Comparison of ENCODE assay signal across 28 cellular contexts in genomic region chr4:7947927-7948326, GRCh38. TPM values are rescaled to one million over a fixed set of nuclear protein-coding genes. Genes with fewer than 3 reads are reported as not detected.
DNase-seq lines count a peak whose midpoint lies in the region; ATAC-seq and TF ChIP-seq lines count a peak whose summit lies in the region.
"Had no signal": no experiment of that assay in that cellular context is flagged by ENCODE, and none has a peak within 500 bp of the region (broad histone marks: within the 10 kb centered on the region; RNA-seq: fewer than 3 reads in every experiment).

No MANE protein-coding gene starts in this region.

- peaks cover 5% of the 10 kb centered on the region for H3K27me3 Mint-ChIP-seq in activated CD4-positive, alpha-beta T cell treated with anti-CD3 and anti-CD28 coated beads for 36 hours
- H3K27me3 Mint-ChIP-seq in CD4-positive, CD25-positive, alpha-beta regulatory T cell, result no peaks in the 10 kb centered on the region
- peaks cover 15% of the 10 kb centered on the region for H3K27me3 Mint-ChIP-seq in activated CD8-positive, alpha-beta T cell treated with anti-CD3 and anti-CD28 coated beads, Interleukin-2, amount 10 ng/mL, durations not matched to agents 7 days and 5 days (ENCODE audit: low read depth)
- H3K27me3 Mint-ChIP-seq in naive thymus-derived CD4-positive, alpha-beta T cell, result peaks cover 0 to 24% (median 7%) of the 10 kb centered on the region in 5 donors

- no peaks in the 10 kb centered on the region for H3K9me3 ChIP-seq in CD4-positive, CD25-positive, alpha-beta regulatory T cell (ENCODE audit: control insufficient read depth in 2 of 2, low read length in 2 of 2)
- peaks cover 0 to 6% (median 0%) of the 10 kb centered on the region in 3 experiments for H3K9me3 ChIP-seq in naive thymus-derived CD4-positive, alpha-beta T cell (ENCODE audit: control insufficient read depth in 2 of 3, low read length in 3 of 3)
- no peaks in the 10 kb centered on the region for H3K9me3 ChIP-seq in stomach
- H3K9me3 ChIP-seq: gastroesophageal sphincter, testis had no signal

- peak overlapping the region; percentile 59 for H3K27ac Mint-ChIP-seq in activated CD4-positive, alpha-beta T cell treated with anti-CD3 and anti-CD28 coated beads for 36 hours
- H3K27ac Mint-ChIP-seq in CD4-positive, CD25-positive, alpha-beta regulatory T cell, result no peak overlapping the region
- H3K27ac Mint-ChIP-seq in activated CD8-positive, alpha-beta T cell treated with anti-CD3 and anti-CD28 coated beads, Interleukin-2, amount 10 ng/mL, durations not matched to agents 7 days and 5 days, result no peak overlapping the region
- peak overlapping the region in 3 of 9 donors; percentile 12 to 39 (median 24) for H3K27ac Mint-ChIP-seq in naive thymus-derived CD4-positive, alpha-beta T cell
- H3K27ac Mint-ChIP-seq: activated CD4-positive, alpha-beta T cell treated with anti-CD3 and anti-CD28 coated beads, Interleukin-2, amount 10 ng/mL, durations not matched to agents 7 days and 5 days; GM23338; naive B cell had no signal

- no peaks in the 10 kb centered on the region for H3K36me3 ChIP-seq in CD4-positive, CD25-positive, alpha-beta regulatory T cell (ENCODE audit: control insufficient read depth, insufficient read depth, low read length)
- H3K36me3 ChIP-seq in naive thymus-derived CD4-positive, alpha-beta T cell (ENCODE audit: control insufficient read depth in 2 of 3, insufficient read depth in 3 of 3, low read length in 3 of 3), result no peaks in the 10 kb centered on the region
- H3K36me3 ChIP-seq in stomach, result no peaks in the 10 kb centered on the region
- H3K36me3 ChIP-seq: gastroesophageal sphincter, SJCRH30, WERI-Rb-1 had no signal

- H3K27ac ChIP-seq in CD4-positive, CD25-positive, alpha-beta regulatory T cell (ENCODE audit: insufficient read depth, low read length, poor library complexity, severe bottlenecking), result no peak overlapping the region
- H3K27ac ChIP-seq in naive thymus-derived CD4-positive, alpha-beta T cell (ENCODE audit: low read depth, low read length), result no peak overlapping the region
- no peak overlapping the region for H3K27ac ChIP-seq in stomach
- H3K27ac ChIP-seq: gastroesophageal sphincter, SJCRH30, testis, WERI-Rb-1 had no signal

- no peaks in the 10 kb centered on the region for H3K27me3 ChIP-seq in CD4-positive, CD25-positive, alpha-beta regulatory T cell (ENCODE audit: control insufficient read depth, insufficient read depth, low read length)
- no peaks in the 10 kb centered on the region for H3K27me3 ChIP-seq in naive thymus-derived CD4-positive, alpha-beta T cell (ENCODE audit: control insufficient read depth in 2 of 2, insufficient read depth in 2 of 2, low read length in 2 of 2)
- no peaks in the 10 kb centered on the region for H3K27me3 ChIP-seq in stomach
- H3K27me3 ChIP-seq: gastroesophageal sphincter, testis had no signal

- no peak for TF ChIP-seq POLR2A in stomach (IDR thresholded peaks at IDR 0.05)

- CTCF ChIA-PET in activated CD4-positive, alpha-beta T cell treated with anti-CD3 and anti-CD28 coated beads for 36 hours (lab: Charles Lee), result interaction anchor here (1.0 kb wide), 1 partner anchor 12 kb away, joined by 3 read pairs; no protein-coding TSS in a partner anchor
- CTCF ChIA-PET in activated CD8-positive, alpha-beta T cell treated with anti-CD3 and anti-CD28 coated beads, Interleukin-2, amount 10 ng/mL, durations not matched to agents 7 days and 5 days (lab: Charles Lee), result interaction anchor here (1.2 to 1.7 kb wide), 2 partner anchors 8 to 146 kb away, joined by 4 to 7 read pairs; partner anchors contain the start of gene AFAP1
- CTCF ChIA-PET in naive thymus-derived CD4-positive, alpha-beta T cell (lab: Charles Lee), result interaction anchor here (0.9 kb wide), 1 partner anchor 145 kb away, joined by 3 read pairs; no protein-coding TSS in a partner anchor

- no peak overlapping the region for H3K4me3 Mint-ChIP-seq in activated CD4-positive, alpha-beta T cell treated with anti-CD3 and anti-CD28 coated beads for 36 hours
- H3K4me3 Mint-ChIP-seq in CD4-positive, CD25-positive, alpha-beta regulatory T cell, result no peak overlapping the region
- H3K4me3 Mint-ChIP-seq in activated CD8-positive, alpha-beta T cell treated with anti-CD3 and anti-CD28 coated beads, Interleukin-2, amount 10 ng/mL, durations not matched to agents 7 days and 5 days, result no peak overlapping the region
- peak overlapping the region in 2 of 10 donors; percentile 28 to 37 for H3K4me3 Mint-ChIP-seq in naive thymus-derived CD4-positive, alpha-beta T cell
- H3K4me3 Mint-ChIP-seq: activated CD4-positive, alpha-beta T cell treated with anti-CD3 and anti-CD28 coated beads, Interleukin-2, amount 10 ng/mL, durations not matched to agents 7 days and 5 days; GM23338; naive B cell had no signal

- peaks cover 10% of the 10 kb centered on the region for H3K4me1 Mint-ChIP-seq in activated CD4-positive, alpha-beta T cell treated with anti-CD3 and anti-CD28 coated beads for 36 hours
- H3K4me1 Mint-ChIP-seq in CD4-positive, CD25-positive, alpha-beta regulatory T cell, result peaks cover 0 to 15% (median 4%) of the 10 kb centered on the region in 4 donors
- H3K4me1 Mint-ChIP-seq in activated CD8-positive, alpha-beta T cell treated with anti-CD3 and anti-CD28 coated beads, Interleukin-2, amount 10 ng/mL, durations not matched to agents 7 days and 5 days (ENCODE audit: low read depth), result peaks cover 11% of the 10 kb centered on the region
- peaks cover 4 to 18% (median 12%) of the 10 kb centered on the region in 7 donors for H3K4me1 Mint-ChIP-seq in naive thymus-derived CD4-positive, alpha-beta T cell
- H3K4me1 Mint-ChIP-seq: naive B cell had no signal

- peak; percentile 91 for ATAC-seq in activated CD4-positive, alpha-beta T cell treated with anti-CD3 and anti-CD28 coated beads for 36 hours
- peak; percentile 78 to 91 for ATAC-seq in CD4-positive, CD25-positive, alpha-beta regulatory T cell (ENCODE audit: low read depth in 2 of 2)
- peak; percentile 75 for ATAC-seq in activated CD8-positive, alpha-beta T cell treated with anti-CD3 and anti-CD28 coated beads, Interleukin-2, amount 10 ng/mL, durations not matched to agents 7 days and 5 days
- peak; percentile 77 for ATAC-seq in naive thymus-derived CD4-positive, alpha-beta T cell
- no peak for ATAC-seq in GM18517 (IDR thresholded peaks at IDR 0.05; ENCODE audit: unreplicated experiment)
- ATAC-seq: gastroesophageal sphincter, GM23338 had no signal

- 54 to 74% (median 60%) methylated on average over 4 of the region's 4 CpGs for WGBS in stomach, 5 donors

- peak; percentile 46 for DNase-seq in activated CD4-positive, alpha-beta T cell treated with anti-CD3 and anti-CD28 coated beads for 36 hours
- no peak for DNase-seq in activated CD4-positive, alpha-beta T cell treated with anti-CD3 and anti-CD28 coated beads, Interleukin-2, amount 50 U/mL, for 4 hours
- peak in 2 of 3 donors; percentile 41 to 49 for DNase-seq in CD4-positive, CD25-positive, alpha-beta regulatory T cell
- DNase-seq in activated CD8-positive, alpha-beta T cell treated with anti-CD3 and anti-CD28 coated beads, Interleukin-2, amount 10 ng/mL, durations not matched to agents 7 days and 5 days, result no peak
- DNase-seq in naive thymus-derived CD4-positive, alpha-beta T cell, result peak in 5 of 9 donors; percentile 28 to 47 (median 38)
- DNase-seq in stomach (no peak), HUDEP-2 (lab: John Stamatoyannopoulos, UW; ENCODE audit: unreplicated experiment in 76 of 76) (no peak)
- DNase-seq: 8988T; activated CD4-positive, alpha-beta T cell treated with anti-CD3 and anti-CD28 coated beads, Interleukin-2, amount 10 ng/mL, durations not matched to agents 7 days and 5 days; activated CD8-positive, alpha-beta memory T cell treated with anti-CD3 and anti-CD28 coated beads, Interleukin-2, amount 50 U/mL, for 48 hours; activated gamma-delta T cell treated with Interleukin-2 at 50 U/mL for 16 hours; C1 segment of cervical spinal cord; DMS79 treated with DMSO at 0.1 percent for 48 hours; GDM1; KBM-7; kidney glomerular epithelial cell; midbrain; naive B cell; NCI-H1092 treated with DMSO at 0.1 percent for 48 hours; NCI-H1694 treated with DMSO at 0.1 percent for 48 hours; NCI-H446 treated with DMSO at 0.1 percent for 48 hours; NCI-H774; SJCRH30; testis; WERI-Rb-1 had no signal

- H3K36me3 Mint-ChIP-seq in activated CD4-positive, alpha-beta T cell treated with anti-CD3 and anti-CD28 coated beads for 36 hours (ENCODE audit: low read depth), result no peaks in the 10 kb centered on the region
- H3K36me3 Mint-ChIP-seq in CD4-positive, CD25-positive, alpha-beta regulatory T cell, result peaks cover 2% of the 10 kb centered on the region
- peaks cover 1% of the 10 kb centered on the region for H3K36me3 Mint-ChIP-seq in activated CD8-positive, alpha-beta T cell treated with anti-CD3 and anti-CD28 coated beads, Interleukin-2, amount 10 ng/mL, durations not matched to agents 7 days and 5 days (ENCODE audit: low read depth)
- H3K36me3 Mint-ChIP-seq in naive thymus-derived CD4-positive, alpha-beta T cell, result peaks cover 0 to 10% (median 3%) of the 10 kb centered on the region in 5 donors
- H3K36me3 Mint-ChIP-seq: naive B cell had no signal

- TF ChIP-seq CTCF in stomach (IDR thresholded peaks at IDR 0.05), result no peak

- POLR2A ChIA-PET in activated CD4-positive, alpha-beta T cell treated with anti-CD3 and anti-CD28 coated beads for 36 hours (lab: Charles Lee), result interaction anchor here (1.2 kb wide), 1 partner anchor 10 kb away, joined by 4 read pairs; no protein-coding TSS in a partner anchor
- POLR2A ChIA-PET in activated CD8-positive, alpha-beta T cell treated with anti-CD3 and anti-CD28 coated beads, Interleukin-2, amount 10 ng/mL, durations not matched to agents 7 days and 5 days (lab: Charles Lee), result interaction anchor here (0.7 kb wide), 1 partner anchor 310 kb away, joined by 3 read pairs; no protein-coding TSS in a partner anchor
- POLR2A ChIA-PET in naive thymus-derived CD4-positive, alpha-beta T cell (lab: Charles Lee), result no interaction called here

- TF ChIP-seq EP300 in stomach (IDR thresholded peaks at IDR 0.05), result no peak

- H3K4me1 ChIP-seq in CD4-positive, CD25-positive, alpha-beta regulatory T cell (ENCODE audit: control insufficient read depth, insufficient read depth, low read length, poor library complexity, severe bottlenecking), result no peaks in the 10 kb centered on the region
- peaks cover 0 to 3% of the 10 kb centered on the region in 2 donors for H3K4me1 ChIP-seq in naive thymus-derived CD4-positive, alpha-beta T cell (ENCODE audit: control insufficient read depth in 2 of 2, insufficient read depth in 2 of 2, low read length in 2 of 2)
- no peaks in the 10 kb centered on the region for H3K4me1 ChIP-seq in stomach
- H3K4me1 ChIP-seq: SJCRH30, testis had no signal

- peaks cover 6% of the 10 kb centered on the region for H3K9me3 Mint-ChIP-seq in activated CD4-positive, alpha-beta T cell treated with anti-CD3 and anti-CD28 coated beads for 36 hours (ENCODE audit: low read depth)
- peaks cover 0 to 2% (median 0%) of the 10 kb centered on the region in 7 donors for H3K9me3 Mint-ChIP-seq in CD4-positive, CD25-positive, alpha-beta regulatory T cell
- H3K9me3 Mint-ChIP-seq in activated CD8-positive, alpha-beta T cell treated with anti-CD3 and anti-CD28 coated beads, Interleukin-2, amount 10 ng/mL, durations not matched to agents 7 days and 5 days (ENCODE audit: insufficient read depth), result no peaks in the 10 kb centered on the region
- H3K9me3 Mint-ChIP-seq in naive thymus-derived CD4-positive, alpha-beta T cell, result peaks cover 0 to 22% (median 3%) of the 10 kb centered on the region in 11 donors

- no peak overlapping the region for H3K4me3 ChIP-seq in CD4-positive, CD25-positive, alpha-beta regulatory T cell (ENCODE audit: low read depth, low read length)
- no peak overlapping the region for H3K4me3 ChIP-seq in naive thymus-derived CD4-positive, alpha-beta T cell (ENCODE audit: low read length)
- no peak overlapping the region for H3K4me3 ChIP-seq in stomach
- H3K4me3 ChIP-seq: gastroesophageal sphincter, GM23338, SJCRH30, testis had no signal

- intact Hi-C loops in activated CD4-positive, alpha-beta T cell treated with anti-CD3 and anti-CD28 coated beads for 36 hours (cut with DNase I, micrococcal nuclease), result loop anchor here in 1 of 2 experiments (1.0 kb wide), 1 partner anchor 12 kb away; no protein-coding TSS in a partner anchor
- intact Hi-C loops in naive thymus-derived CD4-positive, alpha-beta T cell (cut with micrococcal nuclease), result no loop called here
- intact Hi-C loops in stomach (cut with DNase I; ENCODE audit: low total_unique reads), result no loop called here

RNA-seq across cellular contexts. Expression of gene AFAP1, which starts 8.3 kb away (rescaled TPM):
- total RNA-seq in activated CD4-positive, alpha-beta T cell treated with anti-CD3 and anti-CD28 coated beads for 36 hours, result 10 to 100 TPM; 27.1 to 27.2 TPM
- total RNA-seq in CD4-positive, CD25-positive, alpha-beta regulatory T cell, result 5.0 TPM
- 1 to 10 TPM; 1.8 to 4.1 (median 2.1) TPM for polyA plus RNA-seq in CD4-positive, CD25-positive, alpha-beta regulatory T cell
- 1 to 10 TPM; 5.3 to 6.2 TPM for total RNA-seq in activated CD8-positive, alpha-beta T cell treated with anti-CD3 and anti-CD28 coated beads, Interleukin-2, amount 10 ng/mL, durations not matched to agents 7 days and 5 days
- 10 to 100 TPM in 3 of 5 experiments, 1 to 10 TPM in 2; 8.6 to 27.2 (median 13.3) TPM for total RNA-seq in naive thymus-derived CD4-positive, alpha-beta T cell
- 1 to 10 TPM; 2.2 to 7.4 TPM for polyA plus RNA-seq in naive thymus-derived CD4-positive, alpha-beta T cell
- 10 to 100 TPM in 4 of 5 donors, 1 to 10 TPM in 1; 7.6 to 88.9 (median 22.2) TPM for total RNA-seq in stomach
- polyA plus RNA-seq in stomach, result 1 to 10 TPM; 4.1 to 5.4 (median 5.3) TPM

Comparison
In these comparisons a context has a peak if more than half of its experiments do, and no peak if none do; other contexts are left out.
1. DNase-seq: peak in activated CD4-positive, alpha-beta T cell treated with anti-CD3 and anti-CD28 coated beads for 36 hours (single experiment), CD4-positive, CD25-positive, alpha-beta regulatory T cell (2 of 3) and naive thymus-derived CD4-positive, alpha-beta T cell (5 of 9); none in activated CD4-positive, alpha-beta T cell treated with anti-CD3 and anti-CD28 coated beads, Interleukin-2, amount 50 U/mL, for 4 hours (0 of 2), activated CD8-positive, alpha-beta T cell treated with anti-CD3 and anti-CD28 coated beads, Interleukin-2, amount 10 ng/mL, durations not matched to agents 7 days and 5 days (single experiment), stomach (single experiment) and HUDEP-2 (0 of 76).